Comparison of ENCODE assay signal across 32 cellular contexts in the genomic region with DNA sequence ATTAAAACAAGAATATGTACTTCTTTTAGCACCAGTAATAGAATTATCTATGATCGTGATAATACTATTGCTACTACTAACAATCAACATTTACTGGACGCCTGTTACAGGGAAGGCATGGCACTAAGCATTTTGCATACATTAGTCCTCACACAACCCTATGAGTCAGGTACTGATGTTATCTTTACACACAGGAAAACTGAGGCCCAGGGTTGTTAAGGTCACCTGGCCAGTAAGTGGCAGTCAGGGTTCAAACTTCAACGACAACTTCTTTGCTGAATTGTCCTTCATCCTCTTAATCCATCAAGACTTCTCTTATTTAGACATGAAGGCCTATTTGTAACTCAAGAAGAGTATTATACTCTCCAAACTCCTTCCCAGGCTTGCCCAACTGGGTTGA. TPM values are rescaled to one million over a fixed set of nuclear protein-coding genes. Genes with fewer than 3 reads are reported as not detected.
"Had no signal": no experiment of that assay in that cellular context is flagged by ENCODE, and none has a peak within 500 bp of the region (broad histone marks: within the 10 kb centered on the region; RNA-seq: fewer than 3 reads in every experiment).

No MANE protein-coding gene starts in this region.

- DNase-seq: activated CD4-positive, alpha-beta T cell treated with anti-CD3 and anti-CD28 coated beads, Interleukin-2, amount 50 U/mL, for 1 hour; activated CD4-positive, CD25-positive, alpha-beta regulatory T cell treated with anti-CD3 and anti-CD28 coated beads, Interleukin-2, amount 50 U/mL, for 72 hours; activated CD8-positive, alpha-beta memory T cell treated with anti-CD3 and anti-CD28 coated beads for 24 hours; activated CD8-positive, alpha-beta memory T cell treated with anti-CD3 and anti-CD28 coated beads, Interleukin-2, amount 50 U/mL, for 4 hours; activated naive CD4-positive, alpha-beta T cell; activated T-cell treated with anti-CD3 and anti-CD28 coated beads, Interleukin-2, amount 50 U/mL, for 24 hours; amniotic stem cell; cerebellar nuclear complex; cortex of kidney; effector CD4-positive, alpha-beta T cell; erythroblast; foreskin fibroblast; heart right ventricle; mesendoderm; naive thymus-derived CD4-positive, alpha-beta T cell; occipital lobe; stimulated activated CD4-positive, alpha-beta T cell treated with anti-CD3 and anti-CD28 coated beads, Interleukin-15, amount 100 ng/mL, for 24 hours; T-cell; WERI-Rb-1 had no signal

- FAIRE-seq: keratinocyte had no signal

- H3K4me1 ChIP-seq: lower lobe of right lung had no signal

- H3K4me3 Mint-ChIP-seq: activated naive CD8-positive, alpha-beta T cell; activated T-cell treated with anti-CD3 and anti-CD28 coated beads, Interleukin-2, amount 50 U/mL, for 24 hours; naive thymus-derived CD4-positive, alpha-beta T cell; neural crest cell; stimulated activated memory B cell treated with anti-CD40 and anti-IgM and Interleukin-4, amounts not matched to agents 10 μg/mL and 1 μg/mL and 100 μg/mL, for 72 hours; T-cell; T-helper 2 cell treated with Interferon-gamma antibody and Interleukin-4, amounts not matched to agents 5 μg/mL and 100 μg/mL, for 36 hours had no signal

- H3K4me3 ChIP-seq: heart right ventricle, lower lobe of right lung, smooth muscle cell, thoracic aorta had no signal

- H3K4me2 ChIP-seq: smooth muscle cell had no signal

- H3K36me3 Mint-ChIP-seq: activated naive CD8-positive, alpha-beta T cell; naive thymus-derived CD4-positive, alpha-beta T cell; stimulated activated memory B cell treated with anti-CD40 and anti-IgM and Interleukin-4, amounts not matched to agents 10 μg/mL and 1 μg/mL and 100 μg/mL, for 72 hours; T-cell had no signal

- H3K36me3 ChIP-seq: heart right ventricle, lower lobe of right lung, thoracic aorta, WERI-Rb-1 had no signal

- H3K27ac ChIP-seq: heart right ventricle, lower lobe of right lung, thoracic aorta, WERI-Rb-1 had no signal

- H3K27me3 Mint-ChIP-seq: activated naive CD8-positive, alpha-beta T cell; stimulated activated memory B cell treated with anti-CD40 and anti-IgM and Interleukin-4, amounts not matched to agents 10 μg/mL and 1 μg/mL and 100 μg/mL, for 72 hours had no signal

- H3K27me3 ChIP-seq: heart right ventricle had no signal

- ATAC-seq: naive thymus-derived CD4-positive, alpha-beta T cell; sciatic nerve; stimulated activated memory B cell treated with anti-CD40 and anti-IgM and Interleukin-4, amounts not matched to agents 10 μg/mL and 1 μg/mL and 100 μg/mL, for 72 hours; T-cell had no signal

- H3K9me3 ChIP-seq: heart right ventricle, lower lobe of right lung, thoracic aorta had no signal

- H3K9me3 Mint-ChIP-seq: activated T-cell treated with anti-CD3 and anti-CD28 coated beads, Interleukin-2, amount 50 U/mL, for 24 hours; activated T-helper 2 cell treated with anti-CD3 and anti-CD28 coated beads, Interferon-gamma antibody, Interleukin-2, Interleukin-4, amounts not matched to agents 10 μg/mL and 5 μg/mL and 100 μg/mL, durations not matched to agents 14 hours and 24 hours and 36 hours; neural crest cell; stimulated activated memory B cell treated with anti-CD40 and anti-IgM and Interleukin-4, amounts not matched to agents 10 μg/mL and 1 μg/mL and 100 μg/mL, for 72 hours; T-cell; T-helper 2 cell treated with Interferon-gamma antibody and Interleukin-4, amounts not matched to agents 5 μg/mL and 100 μg/mL, for 36 hours had no signal

- H3K27ac Mint-ChIP-seq: activated naive CD8-positive, alpha-beta T cell; activated T-cell treated with anti-CD3 and anti-CD28 coated beads, Interleukin-2, amount 50 U/mL, for 24 hours; activated T-helper 2 cell treated with anti-CD3 and anti-CD28 coated beads, Interferon-gamma antibody, Interleukin-2, Interleukin-4, amounts not matched to agents 10 μg/mL and 5 μg/mL and 100 μg/mL, durations not matched to agents 14 hours and 24 hours and 36 hours; naive thymus-derived CD4-positive, alpha-beta T cell; stimulated activated memory B cell treated with anti-CD40 and anti-IgM and Interleukin-4, amounts not matched to agents 10 μg/mL and 1 μg/mL and 100 μg/mL, for 72 hours; T-cell; T-helper 2 cell treated with Interferon-gamma antibody and Interleukin-4, amounts not matched to agents 5 μg/mL and 100 μg/mL, for 36 hours had no signal

RNA-seq across cellular contexts. Expression of gene ACSL5, which starts 41.9 kb away (rescaled TPM):
- total RNA-seq: neural crest cell, smooth muscle cell had no signal

RNA-seq across cellular contexts. Expression of gene TECTB, which starts 48.8 kb away (rescaled TPM):
- total RNA-seq: activated T-helper 2 cell treated with anti-CD3 and anti-CD28 coated beads, Interferon-gamma antibody, Interleukin-2, Interleukin-4, amounts not matched to agents 10 μg/mL and 5 μg/mL and 100 μg/mL, durations not matched to agents 14 hours and 24 hours and 36 hours; fibroblast of lung; heart right ventricle; lower lobe of right lung; mucosa of gallbladder; naive thymus-derived CD4-positive, alpha-beta T cell; neural crest cell; sciatic nerve; smooth muscle cell; T-cell; thoracic aorta; ureter had no signal
- polyA plus RNA-seq: fibroblast of lung; heart right ventricle; keratinocyte; naive thymus-derived CD4-positive, alpha-beta T cell; smooth muscle cell had no signal
